ENCODE assay signal across 9 cellular contexts in the genomic region with DNA sequence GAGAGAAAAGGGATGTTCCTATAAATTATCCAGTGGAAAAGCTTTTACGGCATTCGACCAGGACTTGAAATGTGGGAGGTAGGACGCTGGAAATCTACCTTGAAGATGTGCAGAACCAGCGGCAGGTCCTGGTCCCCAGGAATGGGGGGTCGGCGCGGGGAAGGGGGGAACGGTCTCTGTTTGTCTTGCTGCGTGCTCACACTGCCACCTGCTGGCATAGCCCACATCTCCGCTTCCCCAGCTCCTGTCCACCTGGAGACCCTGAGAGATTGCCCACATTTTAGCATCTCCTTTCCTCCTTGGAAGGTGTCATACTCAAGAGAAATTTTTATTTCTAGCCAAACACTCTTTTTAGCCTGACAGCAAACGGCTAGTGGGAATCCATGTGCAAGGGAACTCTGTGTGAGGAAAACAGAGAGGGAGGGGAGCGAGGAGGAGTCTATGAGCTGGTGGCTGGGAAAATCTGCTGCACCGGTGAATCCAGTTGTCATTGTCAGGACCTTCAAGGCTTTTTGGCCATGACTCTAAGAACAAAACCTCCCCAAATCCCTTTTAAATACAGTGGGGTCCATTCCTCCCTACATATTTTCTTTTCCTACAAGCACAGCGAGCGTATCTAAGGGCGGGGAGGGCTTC.
DNase-seq lines count a peak whose midpoint lies in the region; ATAC-seq, FAIRE-seq and TF ChIP-seq lines count a peak whose summit lies in the region.
"Had no signal": no experiment of that assay in that cellular context is flagged by ENCODE, and none has a peak within 500 bp of the region (broad histone marks: within the 10 kb centered on the region; RNA-seq: fewer than 3 reads in every experiment).

No MANE protein-coding gene starts in this region.

- FAIRE-seq in A549 (lab: Jason Lieb, UNC) (no peak), GM12892 (lab: Jason Lieb, UNC) (peak; percentile 58), GM19239 (lab: Jason Lieb, UNC) (no peak)

- no peak for TF ChIP-seq POLR2A in A549 (IDR thresholded peaks at IDR 0.05; ENCODE audit: low read length)
- no peak for TF ChIP-seq POLR2A in GM12892 (IDR thresholded peaks at IDR 0.05; ENCODE audit: low read depth, low read length)

- peak; percentile 84 for TF ChIP-seq CTCF in A549 (IDR thresholded peaks at IDR 0.05)
- peak; percentile 69 for TF ChIP-seq CTCF in glutamatergic neuron (IDR thresholded peaks at IDR 0.05; ENCODE audit: partially characterized antibody, unreplicated experiment)

- CTCF ChIA-PET in A549 (lab: Yijun Ruan, JAX) = interaction anchor here (0.5 to 3.0 kb wide), 24 partner anchors 10 to 1787 kb away, joined by 3 to 22 read pairs (median 4); no protein-coding TSS in a partner anchor

- peak in 1 of 2 experiments; percentile 33 for DNase-seq in A549 (ENCODE audit: low read depth in 1 of 2, low spot score in 1 of 2)
- DNase-seq in GM12892 (ENCODE audit: insufficient read length) = no peak
- peak; percentile 49 for DNase-seq in SK-N-DZ (ENCODE audit: low spot score)
- DNase-seq in glutamatergic neuron = peak; percentile 73
- no peak for DNase-seq in NCI-H187 treated with DMSO at 0.1 percent for 48 hours (lab: John Stamatoyannopoulos, UW)
- no peak for DNase-seq in GM19239 (ENCODE audit: insufficient read length, low spot score)

- H3K27ac Mint-ChIP-seq in glutamatergic neuron (ENCODE audit: unreplicated experiment) = no peak overlapping the region
- H3K27ac Mint-ChIP-seq: activated naive CD4-positive, alpha-beta T cell treated with anti-CD3 and anti-CD28 coated beads, Interleukin-2, amount 50 U/mL, for 72 hours had no signal

- H3K9ac ChIP-seq in rectal smooth muscle tissue (ENCODE audit: low read length) = no peak overlapping the region

- whole genome bisulfite sequencing in A549 (ENCODE audit: missing lambda C conversion rate) = 25% methylated on average over 16 of the region's 16 CpGs

- no peaks in the 10 kb centered on the region for H3K9me3 ChIP-seq in A549

- no peak for TF ChIP-seq EP300 in A549 (IDR thresholded peaks at IDR 0.05)

- H3K36me3 ChIP-seq in rectal smooth muscle tissue (ENCODE audit: control insufficient read depth, insufficient read depth, low read length) = no peaks in the 10 kb centered on the region

- no peaks in the 10 kb centered on the region for H3K36me3 Mint-ChIP-seq in glutamatergic neuron (ENCODE audit: unreplicated experiment)
- H3K36me3 Mint-ChIP-seq: activated naive CD4-positive, alpha-beta T cell treated with anti-CD3 and anti-CD28 coated beads, Interleukin-2, amount 50 U/mL, for 72 hours had no signal

- H3K27me3 ChIP-seq in rectal smooth muscle tissue (ENCODE audit: control insufficient read depth, insufficient read depth, low read length) = no peaks in the 10 kb centered on the region

- no peaks in the 10 kb centered on the region for H3K4me1 ChIP-seq in A549
- H3K4me1 ChIP-seq in rectal smooth muscle tissue (ENCODE audit: control insufficient read depth, insufficient read depth, low read length) = no peaks in the 10 kb centered on the region

- H3K27me3 Mint-ChIP-seq in glutamatergic neuron (ENCODE audit: unreplicated experiment) = no peaks in the 10 kb centered on the region

- peaks cover 3% of the 10 kb centered on the region for H3K9me3 Mint-ChIP-seq in glutamatergic neuron (ENCODE audit: unreplicated experiment)
- H3K9me3 Mint-ChIP-seq: activated naive CD4-positive, alpha-beta T cell treated with anti-CD3 and anti-CD28 coated beads, Interleukin-2, amount 50 U/mL, for 72 hours had no signal

- no peak overlapping the region for H3K4me3 Mint-ChIP-seq in glutamatergic neuron (ENCODE audit: unreplicated experiment)

- H3K27ac ChIP-seq in A549 = no peak overlapping the region
- no peak overlapping the region for H3K27ac ChIP-seq in rectal smooth muscle tissue (ENCODE audit: low read depth, low read length)

- ATAC-seq in A549 = peak; percentile 66 to 89; a peak in 5 of 6 replicates
- ATAC-seq in GM19455 (IDR thresholded peaks at IDR 0.05; ENCODE audit: unreplicated experiment) = no peak
- ATAC-seq: activated naive CD4-positive, alpha-beta T cell treated with anti-CD3 and anti-CD28 coated beads, Interleukin-2, amount 50 U/mL, for 72 hours had no signal

- POLR2A ChIA-PET in A549 (lab: Yijun Ruan, JAX) = no interaction called here

- H3K4me1 Mint-ChIP-seq in glutamatergic neuron (ENCODE audit: low read depth, unreplicated experiment) = no peaks in the 10 kb centered on the region

- TF ChIP-seq RAD21 in A549 (conservative IDR thresholded peaks at IDR 0.05 in 1 of 2, IDR thresholded peaks at IDR 0.05 in 1 of 2) = peak; percentile 77 to 83

- H3K4me2 ChIP-seq in A549 = peak overlapping the region; percentile 20; the same call in 1 of the 3 replicates

- no peak overlapping the region for H3K4me3 ChIP-seq in A549
- H3K4me3 ChIP-seq in rectal smooth muscle tissue (ENCODE audit: low read length) = peak overlapping the region; percentile 25

TF ChIP-seq in A549, 52 proteins besides CTCF, POLR2A, EP300 and RAD21:
- TF ChIP-seq SMC3 (IDR thresholded peaks at IDR 0.05) (peak; percentile 63), HOXB5 (CRISPR knock-in tag; IDR thresholded peaks at IDR 0.05) (no peak)

Comparison
In these comparisons a context has a peak if more than half of its experiments do, and no peak if none do; other contexts are left out.
1. DNase-seq: peak in SK-N-DZ (single experiment) and glutamatergic neuron (single experiment); none in GM12892 (single experiment), NCI-H187 treated with DMSO at 0.1 percent for 48 hours (single experiment) and GM19239 (single experiment).